ENCODE assay signal across 11 cellular contexts in genomic region chr9:121750715-121751623, GRCh38.
DNase-seq lines count a peak whose midpoint lies in the region; ATAC-seq, FAIRE-seq and TF ChIP-seq lines count a peak whose summit lies in the region.
"Had no signal": no experiment of that assay in that cellular context is flagged by ENCODE, and none has a peak within 500 bp of the region (broad histone marks: within the 10 kb centered on the region; RNA-seq: fewer than 3 reads in every experiment).

No MANE protein-coding gene starts in this region.

- POLR2A ChIA-PET in activated CD4-positive, alpha-beta memory T cell treated with anti-CD3 and anti-CD28 coated beads, Interleukin-2, amount 10 ng/mL, durations not matched to agents 7 days and 5 days (lab: Charles Lee), result no interaction called here

- no peaks in the 10 kb centered on the region for H3K36me3 Mint-ChIP-seq in glutamatergic neuron (ENCODE audit: unreplicated experiment)
- no peaks in the 10 kb centered on the region for H3K36me3 Mint-ChIP-seq in activated CD4-positive, alpha-beta memory T cell treated with anti-CD3 and anti-CD28 coated beads, Interleukin-2, amount 10 ng/mL, durations not matched to agents 7 days and 5 days (ENCODE audit: low read depth)

- no peak for DNase-seq in heart right ventricle
- no peak for DNase-seq in left cardiac atrium
- no peak for DNase-seq in glutamatergic neuron
- peak in 4 of 6 donors; percentile 51 to 83 (median 60) for DNase-seq in pancreas
- DNase-seq in GM12891 (ENCODE audit: insufficient read length, low spot score), result no peak
- no peak for DNase-seq in activated CD4-positive, alpha-beta memory T cell treated with anti-CD3 and anti-CD28 coated beads, Interleukin-2, amount 10 ng/mL, durations not matched to agents 7 days and 5 days
- no peak for DNase-seq in OCI-M2 (lab: John Stamatoyannopoulos, UW; ENCODE audit: unreplicated experiment)
- no peak for DNase-seq in HPDE6-E6E7 (ENCODE audit: extremely low spot score)
- DNase-seq: activated gamma-delta T cell treated with Interleukin-2 at 50 U/mL for 16 hours, RPMI8226 had no signal

- FAIRE-seq in pancreas (lab: Jason Lieb, UNC), result no peak
- FAIRE-seq in GM12891 (lab: Jason Lieb, UNC), result no peak

- H3K4me1 ChIP-seq in heart right ventricle, result peaks cover 62 to 100% (median 97%) of the 10 kb centered on the region in 9 donors
- H3K4me1 ChIP-seq in pancreas, result peaks cover 0 to 12% (median 8%) of the 10 kb centered on the region in 3 donors

- TF ChIP-seq CTCF in heart right ventricle (IDR thresholded peaks at IDR 0.05), result no peak
- TF ChIP-seq CTCF in glutamatergic neuron (IDR thresholded peaks at IDR 0.05; ENCODE audit: partially characterized antibody, unreplicated experiment), result no peak
- TF ChIP-seq CTCF in pancreas (IDR thresholded peaks at IDR 0.05), result no peak

- intact Hi-C loops in heart right ventricle (cut with DNase I), result loop anchor here in 1 of 10 donors (5.0 kb wide), 1 partner anchor 106 kb away; no protein-coding TSS in a partner anchor
- intact Hi-C loops in left cardiac atrium (cut with DNase I), result loop anchor here in 1 of 2 donors (10.0 kb wide), 1 partner anchor 114 kb away; no protein-coding TSS in a partner anchor
- intact Hi-C loops in pancreas (cut with DNase I), result no loop called here

- TF ChIP-seq POLR2A in GM12891 (IDR thresholded peaks at IDR 0.05; ENCODE audit: low read depth, low read length), result no peak

- peaks cover 5% of the 10 kb centered on the region for H3K27me3 Mint-ChIP-seq in glutamatergic neuron (ENCODE audit: unreplicated experiment)
- no peaks in the 10 kb centered on the region for H3K27me3 Mint-ChIP-seq in activated CD4-positive, alpha-beta memory T cell treated with anti-CD3 and anti-CD28 coated beads, Interleukin-2, amount 10 ng/mL, durations not matched to agents 7 days and 5 days

- peak overlapping the region; percentile 10 for H3K4me3 Mint-ChIP-seq in glutamatergic neuron (ENCODE audit: unreplicated experiment)
- no peak overlapping the region for H3K4me3 Mint-ChIP-seq in activated CD4-positive, alpha-beta memory T cell treated with anti-CD3 and anti-CD28 coated beads, Interleukin-2, amount 10 ng/mL, durations not matched to agents 7 days and 5 days
- H3K4me3 Mint-ChIP-seq: nephron had no signal

- H3K4me3 ChIP-seq in heart right ventricle (no peak overlapping the region), pancreas (no peak overlapping the region)

- H3K27me3 ChIP-seq in heart right ventricle (no peaks in the 10 kb centered on the region), pancreas (no peaks in the 10 kb centered on the region)

- H3K4me1 Mint-ChIP-seq in glutamatergic neuron (ENCODE audit: low read depth, unreplicated experiment), result peaks cover 14% of the 10 kb centered on the region
- H3K4me1 Mint-ChIP-seq in activated CD4-positive, alpha-beta memory T cell treated with anti-CD3 and anti-CD28 coated beads, Interleukin-2, amount 10 ng/mL, durations not matched to agents 7 days and 5 days, result peaks cover 13% of the 10 kb centered on the region

- ATAC-seq in heart right ventricle (no peak), left cardiac atrium (no peak), pancreas (peak; percentile 72 to 89 (median 80))

- H3K27ac ChIP-seq in heart right ventricle (peak overlapping the region in 9 of 10 donors; percentile 13 to 98 (median 70)), pancreas (peak overlapping the region; percentile 42 to 87 (median 76))

- peak overlapping the region; percentile 11 for H3K27ac Mint-ChIP-seq in glutamatergic neuron (ENCODE audit: unreplicated experiment)
- no peak overlapping the region for H3K27ac Mint-ChIP-seq in activated CD4-positive, alpha-beta memory T cell treated with anti-CD3 and anti-CD28 coated beads, Interleukin-2, amount 10 ng/mL, durations not matched to agents 7 days and 5 days

- peaks cover 5% of the 10 kb centered on the region for H3K9me3 Mint-ChIP-seq in glutamatergic neuron (ENCODE audit: unreplicated experiment)
- no peaks in the 10 kb centered on the region for H3K9me3 Mint-ChIP-seq in activated CD4-positive, alpha-beta memory T cell treated with anti-CD3 and anti-CD28 coated beads, Interleukin-2, amount 10 ng/mL, durations not matched to agents 7 days and 5 days
- H3K9me3 Mint-ChIP-seq: nephron had no signal

- H3K36me3 ChIP-seq in heart right ventricle (peaks cover 0 to 4% (median 0%) of the 10 kb centered on the region in 9 donors), pancreas (no peaks in the 10 kb centered on the region)

- CTCF ChIA-PET in activated CD4-positive, alpha-beta memory T cell treated with anti-CD3 and anti-CD28 coated beads, Interleukin-2, amount 10 ng/mL, durations not matched to agents 7 days and 5 days (lab: Charles Lee), result interaction anchor here (1.2 kb wide), 1 partner anchor 64 kb away, joined by 3 read pairs; no protein-coding TSS in a partner anchor

- H3K9me3 ChIP-seq in heart right ventricle, result no peaks in the 10 kb centered on the region
- no peaks in the 10 kb centered on the region for H3K9me3 ChIP-seq in pancreas

- WGBS in heart right ventricle, 2 donors, result 66 to 67% methylated on average over 17 of the region's 17 CpGs
- 65 to 67% methylated on average over 15 to 17 of the region's 17 CpGs for WGBS in pancreas, 2 donors

TF ChIP-seq in GM12891, 5 proteins besides CTCF, POLR2A, EP300 and RAD21:
- no peak for TF ChIP-seq POLR2AphosphoS5 (IDR thresholded peaks at IDR 0.05; ENCODE audit: low read depth, low read length)
- TF ChIP-seq POU2F2 (IDR thresholded peaks at IDR 0.05; ENCODE audit: low read depth, low read length), result no peak
- no peak for TF ChIP-seq SPI1 (IDR thresholded peaks at IDR 0.05; ENCODE audit: low read depth, low read length)
- TF ChIP-seq TAF1 (IDR thresholded peaks at IDR 0.05; ENCODE audit: low read depth, low read length), result no peak
- TF ChIP-seq PAX5 (IDR thresholded peaks at IDR 0.05; ENCODE audit: insufficient read depth, low read length, severe bottlenecking), result no peak
TF ChIP-seq in GM12891: peak in this region for 0.

Comparison
In these comparisons a context has a peak if more than half of its experiments do, and no peak if none do; other contexts are left out.
1. ATAC-seq: peak in pancreas (4 of 4); none in heart right ventricle (0 of 8) and left cardiac atrium (0 of 2).
2. DNase-seq: peak in pancreas (4 of 6); none in heart right ventricle (0 of 2), left cardiac atrium (single experiment), glutamatergic neuron (single experiment), GM12891 (single experiment), activated CD4-positive, alpha-beta memory T cell treated with anti-CD3 and anti-CD28 coated beads, Interleukin-2, amount 10 ng/mL, durations not matched to agents 7 days and 5 days (single experiment), OCI-M2 (single experiment) and HPDE6-E6E7 (single experiment).